10 cellular contexts compared by ENCODE assay signal in the genomic region with DNA sequence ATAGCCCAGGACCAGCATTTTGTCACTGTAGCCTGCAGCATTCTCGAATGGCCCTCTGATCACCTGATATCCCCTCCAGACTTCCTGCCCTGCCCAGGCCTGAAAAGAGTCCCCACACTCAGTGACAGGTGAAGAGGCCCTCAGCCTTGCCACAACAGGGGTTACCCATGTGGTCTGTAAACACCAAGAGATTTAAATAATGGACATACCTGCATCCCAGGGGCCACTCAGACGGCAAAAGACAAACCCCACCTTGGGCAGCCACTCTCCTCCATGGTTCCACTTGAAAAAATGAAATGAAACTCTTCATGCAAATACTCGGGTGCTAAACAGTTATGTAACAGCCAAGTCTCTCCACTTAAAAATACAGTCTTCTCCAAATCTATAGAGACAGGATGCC. TPM values are rescaled to one million over a fixed set of nuclear protein-coding genes. Genes with fewer than 3 reads are reported as not detected.
DNase-seq lines count a peak whose midpoint lies in the region; ATAC-seq and TF ChIP-seq lines count a peak whose summit lies in the region.
"Had no signal": no experiment of that assay in that cellular context is flagged by ENCODE, and none has a peak within 500 bp of the region (broad histone marks: within the 10 kb centered on the region; RNA-seq: fewer than 3 reads in every experiment).

No MANE protein-coding gene starts in this region.

- H3K27ac Mint-ChIP-seq in naive B cell (peak overlapping the region; percentile 88 to 98 (median 98)), Caco-2 (ENCODE audit: unreplicated experiment) (no peak overlapping the region)
- H3K27ac Mint-ChIP-seq in activated T-cell treated with anti-CD3 and anti-CD28 coated beads, Interleukin-2, amount 50 U/mL, for 72 hours: no peak overlapping the region
- H3K27ac Mint-ChIP-seq: activated CD4-positive, alpha-beta T cell treated with anti-CD3 and anti-CD28 coated beads, Interleukin-2, amount 10 ng/mL, durations not matched to agents 24 days and 14 days had no signal

- DNase-seq in NOMO-1 (lab: John Stamatoyannopoulos, UW; ENCODE audit: unreplicated experiment in 2 of 2): peak; percentile 57 to 75
- peak; percentile 73 for DNase-seq in naive B cell
- no peak for DNase-seq in DMS 273 treated with DMSO at 0.1 percent for 48 hours (lab: John Stamatoyannopoulos, UW)
- DNase-seq in activated T-cell treated with anti-CD3 and anti-CD28 coated beads, Interleukin-2, amount 50 U/mL, for 72 hours: no peak
- DNase-seq in retina: no peak
- no peak for DNase-seq in Caco-2
- DNase-seq: activated CD4-positive, alpha-beta T cell treated with anti-CD3 and anti-CD28 coated beads, Interleukin-2, amount 10 ng/mL, durations not matched to agents 24 days and 14 days had no signal

- no peaks in the 10 kb centered on the region for H3K36me3 Mint-ChIP-seq in naive B cell
- H3K36me3 Mint-ChIP-seq in activated T-cell treated with anti-CD3 and anti-CD28 coated beads, Interleukin-2, amount 50 U/mL, for 72 hours (ENCODE audit: insufficient read depth in 2 of 2): no peaks in the 10 kb centered on the region
- no peaks in the 10 kb centered on the region for H3K36me3 Mint-ChIP-seq in Caco-2 (ENCODE audit: insufficient read depth, unreplicated experiment)

- CTCF ChIA-PET in Caco-2 (lab: Charles Lee): no interaction called here

- intact Hi-C loops in Caco-2 (cut with micrococcal nuclease; ENCODE audit: unreplicated experiment): no loop called here

- H3K36me3 ChIP-seq in Caco-2 (ENCODE audit: control insufficient read depth, insufficient read depth, low read length): no peaks in the 10 kb centered on the region

- BruUV-seq in Caco-2 (replicated peaks; lab: Mats Ljungman, UMichigan): no TSS peak

- POLR2A ChIA-PET in Caco-2 (lab: Charles Lee): no interaction called here

- peaks cover 7% of the 10 kb centered on the region for H3K4me1 ChIP-seq in Caco-2

- H3K4me1 Mint-ChIP-seq in naive B cell: peaks cover 32 to 63% (median 46%) of the 10 kb centered on the region in 3 donors
- peaks cover 15% of the 10 kb centered on the region for H3K4me1 Mint-ChIP-seq in activated T-cell treated with anti-CD3 and anti-CD28 coated beads, Interleukin-2, amount 50 U/mL, for 72 hours (ENCODE audit: low read depth)
- no peaks in the 10 kb centered on the region for H3K4me1 Mint-ChIP-seq in Caco-2 (ENCODE audit: low read depth, unreplicated experiment)

- no peak overlapping the region for H3K4me3 ChIP-seq in Caco-2 (ENCODE audit: low read depth, low read length)

- peak; percentile 62 for ATAC-seq in GM18858 (IDR thresholded peaks at IDR 0.05; ENCODE audit: unreplicated experiment)
- peak; percentile 57 for ATAC-seq in HG02571 (IDR thresholded peaks at IDR 0.05; ENCODE audit: unreplicated experiment)
- peak; percentile 75 for ATAC-seq in naive B cell (ENCODE audit: low read depth in 2 of 2)
- no peak for ATAC-seq in activated T-cell treated with anti-CD3 and anti-CD28 coated beads, Interleukin-2, amount 50 U/mL, for 72 hours (replicated peaks in 1 of 2)

- H3K27me3 Mint-ChIP-seq in naive B cell (no peaks in the 10 kb centered on the region), Caco-2 (ENCODE audit: insufficient read depth, unreplicated experiment) (no peaks in the 10 kb centered on the region)
- H3K27me3 Mint-ChIP-seq in activated T-cell treated with anti-CD3 and anti-CD28 coated beads, Interleukin-2, amount 50 U/mL, for 72 hours (ENCODE audit: low read depth): no peaks in the 10 kb centered on the region

- H3K9me3 ChIP-seq in Caco-2: no peaks in the 10 kb centered on the region

- H3K4me3 Mint-ChIP-seq in naive B cell: peak overlapping the region; percentile 83 to 98 (median 97)
- H3K4me3 Mint-ChIP-seq in activated T-cell treated with anti-CD3 and anti-CD28 coated beads, Interleukin-2, amount 50 U/mL, for 72 hours: no peak overlapping the region
- no peak overlapping the region for H3K4me3 Mint-ChIP-seq in Caco-2 (ENCODE audit: unreplicated experiment)
- H3K4me3 Mint-ChIP-seq: activated CD4-positive, alpha-beta T cell treated with anti-CD3 and anti-CD28 coated beads, Interleukin-2, amount 10 ng/mL, durations not matched to agents 24 days and 14 days had no signal

- no peaks in the 10 kb centered on the region for H3K27me3 ChIP-seq in Caco-2 (replicated peaks; ENCODE audit: control insufficient read depth, insufficient read depth, low read length)

- TF ChIP-seq CTCF in Caco-2 (IDR thresholded peaks at IDR 0.05; ENCODE audit: insufficient read depth in 1 of 2, low read depth in 1 of 2, low read length in 1 of 2, severe bottlenecking in 1 of 2, unreplicated experiment in 1 of 2): no peak

- H3K9me3 Mint-ChIP-seq in naive B cell: no peaks in the 10 kb centered on the region
- no peaks in the 10 kb centered on the region for H3K9me3 Mint-ChIP-seq in activated T-cell treated with anti-CD3 and anti-CD28 coated beads, Interleukin-2, amount 50 U/mL, for 72 hours
- H3K9me3 Mint-ChIP-seq in Caco-2 (ENCODE audit: unreplicated experiment): no peaks in the 10 kb centered on the region
- H3K9me3 Mint-ChIP-seq: activated CD4-positive, alpha-beta T cell treated with anti-CD3 and anti-CD28 coated beads, Interleukin-2, amount 10 ng/mL, durations not matched to agents 24 days and 14 days had no signal

RNA-seq across cellular contexts. Expression of gene PECAM1, which starts 22.8 kb away (rescaled TPM):
- 10 to 100 TPM; 54.3 to 82.5 (median 70.0) TPM for polyA plus RNA-seq in naive B cell (ENCODE audit: low read depth in 6 of 6)
- total RNA-seq in activated T-cell treated with anti-CD3 and anti-CD28 coated beads, Interleukin-2, amount 50 U/mL, for 72 hours: 10 to 100 TPM; 16.1 to 21.5 TPM
- 4.0 and 4.7 TPM in 2 replicates for total RNA-seq in Caco-2 (2022)
- total RNA-seq: NCI-H460 had no signal

RNA-seq across cellular contexts. Expression of gene MILR1, which starts 35.4 kb away (rescaled TPM):
- 10 to 100 TPM in 3 of 6 donors, 1 to 10 TPM in 3; 5.7 to 52.7 (median 15.9) TPM for polyA plus RNA-seq in naive B cell (ENCODE audit: low read depth in 6 of 6)
- total RNA-seq in activated T-cell treated with anti-CD3 and anti-CD28 coated beads, Interleukin-2, amount 50 U/mL, for 72 hours: under 1 TPM in 1 of 2 donors, not detected in 1; 0.58 TPM
- total RNA-seq in Caco-2 (2022): not detected in 2 replicates

Comparison
In these comparisons a context has a peak if more than half of its experiments do, and no peak if none do; other contexts are left out.
1. ATAC-seq: peak in GM18858 (single experiment), HG02571 (single experiment) and naive B cell (2 of 2); none in activated T-cell treated with anti-CD3 and anti-CD28 coated beads, Interleukin-2, amount 50 U/mL, for 72 hours (0 of 2).
2. DNase-seq: peak in NOMO-1 (2 of 2) and naive B cell (single experiment); none in DMS 273 treated with DMSO at 0.1 percent for 48 hours (single experiment), activated T-cell treated with anti-CD3 and anti-CD28 coated beads, Interleukin-2, amount 50 U/mL, for 72 hours (0 of 2), retina (single experiment) and Caco-2 (0 of 2).
3. H3K27ac Mint-ChIP-seq: peak in naive B cell (6 of 6); none in activated T-cell treated with anti-CD3 and anti-CD28 coated beads, Interleukin-2, amount 50 U/mL, for 72 hours (single experiment) and Caco-2 (single experiment).
4. H3K4me3 Mint-ChIP-seq: peak in naive B cell (8 of 8); none in activated T-cell treated with anti-CD3 and anti-CD28 coated beads, Interleukin-2, amount 50 U/mL, for 72 hours (0 of 2) and Caco-2 (single experiment).